Comparison of ENCODE assay signal across 13 cellular contexts in genomic region chr10:24467094-24467493, GRCh38.
DNase-seq lines count a peak whose midpoint lies in the region; ATAC-seq, FAIRE-seq and TF ChIP-seq lines count a peak whose summit lies in the region.
"Had no signal": no experiment of that assay in that cellular context is flagged by ENCODE, and none has a peak within 500 bp of the region (broad histone marks: within the 10 kb centered on the region; RNA-seq: fewer than 3 reads in every experiment).

No MANE protein-coding gene starts in this region.

- TF ChIP-seq POLR2A in HepG2 (IDR thresholded peaks at IDR 0.05; ENCODE audit: insufficient read depth in 1 of 2, low read depth in 2 of 2, low read length in 2 of 2) (no peak), suprapubic skin (IDR thresholded peaks at IDR 0.05) (no peak)

- intact Hi-C loops in HepG2 (cut with micrococcal nuclease; ENCODE audit: unreplicated experiment): loop anchor here (10.0 kb wide), 1 partner anchor 88 kb away; no protein-coding TSS in a partner anchor

- H3K36me3 ChIP-seq in KMS-11 (ENCODE audit: insufficient read depth) (no peaks in the 10 kb centered on the region), HepG2 (replicated peaks in 1 of 2; ENCODE audit: control insufficient read depth in 1 of 2, insufficient read depth in 2 of 2, low read length in 2 of 2) (peaks cover 0 to 3% of the 10 kb centered on the region in 2 experiments; a peak in 2 of 5 replicates), suprapubic skin (no peaks in the 10 kb centered on the region)
- H3K36me3 ChIP-seq: gastroesophageal sphincter had no signal

- POLR2A ChIA-PET in HepG2 (lab: Yijun Ruan, JAX): interaction anchor here (1.4 to 2.2 kb wide), 2 partner anchors 10 to 25 kb away, joined by 4 to 8 read pairs; no protein-coding TSS in a partner anchor

- H3K27ac ChIP-seq in KMS-11: peak overlapping the region; percentile 58
- H3K27ac ChIP-seq in HepG2 (ENCODE audit: extremely low read length, insufficient read depth, low read length): peak overlapping the region; percentile 94
- H3K27ac ChIP-seq in suprapubic skin: no peak overlapping the region
- H3K27ac ChIP-seq: gastroesophageal sphincter had no signal

- in situ Hi-C loops in astrocyte of the cerebellum (cut with HindIII; ENCODE audit: low sequenced_read_pairs) (no loop called here), HepG2 (cut with HindIII; ENCODE audit: extremely low pct_ligation_motif_present, low pct_unique_long_range_greater_than_20kb) (no loop called here)

- H4K20me1 ChIP-seq in KMS-11 (ENCODE audit: insufficient read depth) (no peaks in the 10 kb centered on the region), HepG2 (ENCODE audit: insufficient read depth, low read length) (no peaks in the 10 kb centered on the region)

- WGBS in HepG2 (ENCODE audit: low lambda C conversion rate): 13% methylated on average over 3 of the region's 3 CpGs
- WGBS in suprapubic skin: 53% methylated on average over 3 of the region's 3 CpGs

- H3K27me3 ChIP-seq in KMS-11 (ENCODE audit: insufficient read depth, low read depth): no peaks in the 10 kb centered on the region
- H3K27me3 ChIP-seq in HepG2 (ENCODE audit: control insufficient read depth in 1 of 2, insufficient read depth in 2 of 2, low read length in 2 of 2): no peaks in the 10 kb centered on the region
- H3K27me3 ChIP-seq in suprapubic skin: no peaks in the 10 kb centered on the region
- H3K27me3 ChIP-seq: gastroesophageal sphincter had no signal

- BruUV-seq in HepG2 (replicated peaks; lab: Mats Ljungman, UMichigan): no TSS peak

- H3K79me2 ChIP-seq in KMS-11 (ENCODE audit: insufficient read depth, low read depth): no peaks in the 10 kb centered on the region
- peaks cover 28% of the 10 kb centered on the region for H3K79me2 ChIP-seq in HepG2 (ENCODE audit: insufficient read depth, low read length)

- peak overlapping the region; percentile 75 for H3K4me2 ChIP-seq in KMS-11
- H3K4me2 ChIP-seq in HepG2 (ENCODE audit: low read depth, low read length): peak overlapping the region; percentile 95

- H3K9ac ChIP-seq in KMS-11: peak overlapping the region; percentile 16; the same call in 1 of the 2 replicates
- H3K9ac ChIP-seq in HepG2 (ENCODE audit: insufficient read depth, low read depth, low read length): peak overlapping the region; percentile 75

- H2AFZ ChIP-seq in KMS-11 (ENCODE audit: low read depth) (no peak overlapping the region), HepG2 (ENCODE audit: low read length) (no peak overlapping the region)

- TF ChIP-seq CTCF in KMS-11 (conservative IDR thresholded peaks at IDR 0.05; ENCODE audit: low read depth, low read length) (no peak), astrocyte of the cerebellum (IDR thresholded peaks at IDR 0.05; ENCODE audit: low read depth, low read length, missing control alignments) (no peak), HepG2 (CRISPR knock-in tag; IDR thresholded peaks at IDR 0.05) (no peak), suprapubic skin (IDR thresholded peaks at IDR 0.05) (no peak), GM20000 (IDR thresholded peaks at IDR 0.05; ENCODE audit: extremely low read depth, missing control alignments) (no peak)

- H3K4me3 ChIP-seq in KMS-11 (IDR thresholded peaks at IDR 0.05; ENCODE audit: insufficient read depth, low read depth, low read length) (no peak overlapping the region), astrocyte of the cerebellum (ENCODE audit: low read depth, low read length) (peak overlapping the region; percentile 70), HepG2 (replicated peaks in 1 of 3; ENCODE audit: insufficient read depth in 1 of 3, low read depth in 2 of 3, low read length in 3 of 3) (peak overlapping the region; percentile 63 to 72 (median 67); a peak in 5 of 6 replicates), suprapubic skin (peak overlapping the region; percentile 5)
- H3K4me3 ChIP-seq: gastroesophageal sphincter had no signal

- H3K4me1 ChIP-seq in KMS-11 (ENCODE audit: low read depth, poor library complexity, severe bottlenecking): peaks cover 38% of the 10 kb centered on the region
- H3K4me1 ChIP-seq in HepG2 (ENCODE audit: insufficient read depth, low read length): peaks cover 53% of the 10 kb centered on the region
- peaks cover 42% of the 10 kb centered on the region for H3K4me1 ChIP-seq in suprapubic skin

- H3K9me3 ChIP-seq in HepG2 (ENCODE audit: low read length) (no peaks in the 10 kb centered on the region), suprapubic skin (no peaks in the 10 kb centered on the region)
- H3K9me3 ChIP-seq: gastroesophageal sphincter had no signal

- DNase-seq in astrocyte of the cerebellum (ENCODE audit: low read depth) (no peak), HepG2 (ENCODE audit: low spot score) (no peak), suprapubic skin (ENCODE audit: low spot score in 2 of 2) (no peak), GM20000 (ENCODE audit: low spot score) (no peak), LoVo (ENCODE audit: low spot score) (no peak), NCI-H524 (lab: John Stamatoyannopoulos, UW) (no peak)
- DNase-seq: activated CD8-positive, alpha-beta memory T cell treated with anti-CD3 and anti-CD28 coated beads, Interleukin-2, amount 10 ng/mL, durations not matched to agents 7 days and 5 days; Kasumi-1; NCI-H510A treated with DMSO at 0.1 percent for 48 hours; stimulated activated naive CD8-positive, alpha-beta T cell treated with anti-CD3 and anti-CD28 coated beads, Interleukin-15, Interleukin-2, amounts not matched to agents 100 U/mL and 50 U/mL, for 24 hours had no signal

- no peak for ATAC-seq in HepG2
- ATAC-seq in GM19351 (IDR thresholded peaks at IDR 0.05; ENCODE audit: unreplicated experiment): no peak
- ATAC-seq: activated CD8-positive, alpha-beta memory T cell treated with anti-CD3 and anti-CD28 coated beads, Interleukin-2, amount 10 ng/mL, durations not matched to agents 7 days and 5 days; gastroesophageal sphincter had no signal

- TF ChIP-seq RAD21 in HepG2 (CRISPR knock-in tag; IDR thresholded peaks at IDR 0.05): no peak

- no peak for TF ChIP-seq EP300 in HepG2 (IDR thresholded peaks at IDR 0.05; ENCODE audit: low read depth in 2 of 2, low read length in 2 of 2)
- no peak for TF ChIP-seq EP300 in HepG2 (CRISPR knock-in tag; IDR thresholded peaks at IDR 0.05; ENCODE audit: borderline replicate concordance)
- TF ChIP-seq EP300 in suprapubic skin (IDR thresholded peaks at IDR 0.05): no peak

- CTCF ChIA-PET in HepG2 (lab: Yijun Ruan, JAX; ENCODE audit: low intra/inter-chr PET ratio, low total read pairs): no interaction called here

- no peak for FAIRE-seq in HepG2 (lab: Jason Lieb, UNC)

TF ChIP-seq in HepG2, 621 proteins besides CTCF, POLR2A, EP300 and RAD21:
- TF ChIP-seq MYNN (CRISPR knock-in tag; IDR thresholded peaks at IDR 0.05; ENCODE audit: low read depth) (no peak), BCL6 (CRISPR knock-in tag; IDR thresholded peaks at IDR 0.05) (peak; percentile 71), ZNF570 (CRISPR knock-in tag; IDR thresholded peaks at IDR 0.05; ENCODE audit: borderline replicate concordance) (no peak), ATM (IDR thresholded peaks at IDR 0.05; ENCODE audit: borderline replicate concordance) (no peak)
